21 cellular contexts compared by ENCODE assay signal in the genomic region with DNA sequence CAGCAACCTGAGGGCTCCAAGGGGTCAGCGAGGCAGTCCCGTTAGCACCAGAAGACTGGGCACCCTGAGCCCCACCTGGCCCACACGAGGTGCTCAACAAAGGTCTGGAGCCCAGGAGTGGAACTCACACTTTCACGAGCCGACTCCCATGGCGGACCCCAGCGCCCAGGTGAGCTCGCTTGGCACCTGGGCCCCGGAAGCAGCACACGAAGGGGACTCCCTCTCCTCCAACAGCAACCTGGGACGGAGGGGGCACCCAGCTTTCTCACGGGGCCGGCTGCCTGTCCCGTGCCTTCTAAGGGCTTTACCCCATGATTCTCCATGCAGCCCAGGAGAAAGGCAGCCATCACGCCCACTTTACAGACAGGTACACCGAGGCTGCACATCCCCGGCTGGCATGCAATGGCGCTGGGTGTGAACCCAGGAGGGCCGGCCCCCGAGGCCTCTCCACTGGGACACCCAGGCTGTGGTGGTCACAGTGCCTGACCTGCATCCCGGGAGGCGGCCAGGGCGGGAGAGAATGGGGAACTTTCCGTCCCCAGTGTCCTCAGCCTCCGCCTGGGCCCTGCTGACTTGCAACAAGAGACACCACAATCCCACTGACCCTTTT. TPM values are rescaled to one million over a fixed set of nuclear protein-coding genes. Genes with fewer than 3 reads are reported as not detected.
A peak's percentile ranks its signal among the peaks of the same experiment; 100 is the strongest.
DNase-seq lines count a peak whose midpoint lies in the region; ATAC-seq, FAIRE-seq and TF ChIP-seq lines count a peak whose summit lies in the region.
"Had no signal": no experiment of that assay in that cellular context is flagged by ENCODE, and none has a peak within 500 bp of the region (broad histone marks: within the 10 kb centered on the region; RNA-seq: fewer than 3 reads in every experiment).

No MANE protein-coding gene starts in this region.

- no peak overlapping the region for H2BK120ac ChIP-seq in trophoblast cell (ENCODE audit: insufficient read depth, low read length, poor library complexity)

- no peak for TF ChIP-seq CTCF in HepG2 (CRISPR knock-in tag; IDR thresholded peaks at IDR 0.05)
- TF ChIP-seq CTCF in right lobe of liver (IDR thresholded peaks at IDR 0.05): no peak
- TF ChIP-seq CTCF in esophagus muscularis mucosa (IDR thresholded peaks at IDR 0.05): no peak
- TF ChIP-seq CTCF in Peyer's patch (IDR thresholded peaks at IDR 0.05): no peak

- H3K4me2 ChIP-seq in HepG2 (ENCODE audit: low read depth, low read length): no peak overlapping the region
- no peak overlapping the region for H3K4me2 ChIP-seq in trophoblast cell (ENCODE audit: low read length)
- H3K4me2 ChIP-seq: A549 had no signal

- H3K18ac ChIP-seq in trophoblast cell (ENCODE audit: low read length): peak overlapping the region; percentile 4

- peaks cover 8% of the 10 kb centered on the region; the same call in 1 of the 2 replicates for H4K20me1 ChIP-seq in HepG2 (ENCODE audit: insufficient read depth, low read length)

- H2BK12ac ChIP-seq in trophoblast cell (ENCODE audit: low read length): no peak overlapping the region

- no peak overlapping the region for H4K8ac ChIP-seq in trophoblast cell (ENCODE audit: low read depth, low read length)

- DNase-seq in HepG2 (ENCODE audit: low spot score) (no peak), right lobe of liver (no peak), esophagus muscularis mucosa (ENCODE audit: extremely low spot score) (no peak), trophoblast cell (no peak), aorta (peak; percentile 41 to 70), Peyer's patch (no peak)
- DNase-seq: AML-193; Caco-2; CD4-positive, alpha-beta T cell; GOT3; H9 had no signal

- no peak overlapping the region for H2AK5ac ChIP-seq in trophoblast cell (ENCODE audit: low read length)

- POLR2A ChIA-PET in HepG2 (lab: Yijun Ruan, JAX): no interaction called here

- H3K4me3 ChIP-seq in HepG2 (replicated peaks in 1 of 3; ENCODE audit: insufficient read depth in 1 of 3, low read depth in 2 of 3, low read length in 3 of 3): no peak overlapping the region
- H3K4me3 ChIP-seq in right lobe of liver: no peak overlapping the region
- H3K4me3 ChIP-seq in esophagus muscularis mucosa: no peak overlapping the region
- H3K4me3 ChIP-seq in trophoblast cell (ENCODE audit: low read depth, low read length): no peak overlapping the region
- H3K4me3 ChIP-seq in aorta (ENCODE audit: low read length in 2 of 2): no peak overlapping the region
- no peak overlapping the region for H3K4me3 ChIP-seq in Peyer's patch
- H3K4me3 ChIP-seq: A549 had no signal

- no peak for TF ChIP-seq RAD21 in HepG2 (CRISPR knock-in tag; IDR thresholded peaks at IDR 0.05)

- no peak overlapping the region for H4K12ac ChIP-seq in trophoblast cell (ENCODE audit: low read depth, low read length)

- no peak for FAIRE-seq in HepG2 (lab: Jason Lieb, UNC)
- FAIRE-seq: A549, D721Med, G401.6, GM12892, GM18507 had no signal

- no peak overlapping the region for H3K23ac ChIP-seq in trophoblast cell (ENCODE audit: low read length)

- in situ Hi-C loops in HepG2 (cut with HindIII; ENCODE audit: extremely low pct_ligation_motif_present, low pct_unique_long_range_greater_than_20kb): no loop called here

- H3K27me3 ChIP-seq in HepG2 (ENCODE audit: control insufficient read depth in 1 of 2, insufficient read depth in 2 of 2, low read length in 2 of 2): no peaks in the 10 kb centered on the region; a peak in 1 of 5 replicates
- no peaks in the 10 kb centered on the region for H3K27me3 ChIP-seq in right lobe of liver
- no peaks in the 10 kb centered on the region for H3K27me3 ChIP-seq in esophagus muscularis mucosa
- H3K27me3 ChIP-seq in trophoblast cell (ENCODE audit: insufficient read depth, low read length): no peaks in the 10 kb centered on the region
- no peaks in the 10 kb centered on the region for H3K27me3 ChIP-seq in aorta (ENCODE audit: control insufficient read depth in 1 of 2, insufficient read depth in 2 of 2, low read length in 1 of 2)
- H3K27me3 ChIP-seq in Peyer's patch: no peaks in the 10 kb centered on the region

- H3K9ac ChIP-seq in HepG2 (ENCODE audit: insufficient read depth, low read depth, low read length) (no peak overlapping the region), trophoblast cell (ENCODE audit: low read length) (no peak overlapping the region)

- H3K14ac ChIP-seq in trophoblast cell (ENCODE audit: low read length): no peak overlapping the region

- no TSS peak for BruUV-seq in HepG2 (replicated peaks; lab: Mats Ljungman, UMichigan)

- TF ChIP-seq POLR2A in HepG2 (IDR thresholded peaks at IDR 0.05; ENCODE audit: insufficient read depth in 1 of 2, low read depth in 2 of 2, low read length in 2 of 2) (no peak), right lobe of liver (IDR thresholded peaks at IDR 0.05) (no peak), esophagus muscularis mucosa (IDR thresholded peaks at IDR 0.05; ENCODE audit: low read depth) (no peak), Peyer's patch (IDR thresholded peaks at IDR 0.05) (no peak)

- peaks cover 9% of the 10 kb centered on the region for H3K79me1 ChIP-seq in trophoblast cell (ENCODE audit: low read length)

- intact Hi-C loops in HepG2 (cut with micrococcal nuclease; ENCODE audit: unreplicated experiment): no loop called here
- intact Hi-C loops in right lobe of liver (cut with DNase I): no loop called here
- intact Hi-C loops in esophagus muscularis mucosa (cut with DNase I): no loop called here
- intact Hi-C loops in aorta (cut with DNase I): no loop called here

- no peaks in the 10 kb centered on the region for H3K36me3 ChIP-seq in HepG2 (replicated peaks in 1 of 2; ENCODE audit: control insufficient read depth in 1 of 2, insufficient read depth in 2 of 2, low read length in 2 of 2)
- H3K36me3 ChIP-seq in right lobe of liver: no peaks in the 10 kb centered on the region
- peaks cover 0 to 15% (median 12%) of the 10 kb centered on the region in 4 donors for H3K36me3 ChIP-seq in esophagus muscularis mucosa
- H3K36me3 ChIP-seq in trophoblast cell (ENCODE audit: control insufficient read depth in 1 of 2, insufficient read depth in 2 of 2, low read length in 2 of 2): peaks cover 6 to 12% of the 10 kb centered on the region in 2 experiments
- no peaks in the 10 kb centered on the region for H3K36me3 ChIP-seq in aorta (ENCODE audit: control insufficient read depth in 1 of 2, insufficient read depth in 2 of 2, low read length in 1 of 2)
- H3K36me3 ChIP-seq in Peyer's patch: no peaks in the 10 kb centered on the region

- no peaks in the 10 kb centered on the region for H3K9me3 ChIP-seq in HepG2 (ENCODE audit: low read length)
- H3K9me3 ChIP-seq in right lobe of liver: no peaks in the 10 kb centered on the region
- no peaks in the 10 kb centered on the region for H3K9me3 ChIP-seq in esophagus muscularis mucosa
- H3K9me3 ChIP-seq in trophoblast cell (ENCODE audit: insufficient read depth, low read depth, low read length): peaks cover 6% of the 10 kb centered on the region
- no peaks in the 10 kb centered on the region for H3K9me3 ChIP-seq in aorta (ENCODE audit: control insufficient read depth, low read length)
- no peaks in the 10 kb centered on the region for H3K9me3 ChIP-seq in Peyer's patch
- H3K9me3 ChIP-seq: A549, Caco-2 had no signal

- ATAC-seq in HepG2 (no peak), right lobe of liver (no peak), aorta (ENCODE audit: low FRiP score) (no peak), HG02885 (IDR thresholded peaks at IDR 0.05; ENCODE audit: poor library complexity, unreplicated experiment) (no peak), GM21515 (IDR thresholded peaks at IDR 0.05; ENCODE audit: unreplicated experiment) (no peak)
- ATAC-seq: A549 had no signal

- TF ChIP-seq EP300 in HepG2 (IDR thresholded peaks at IDR 0.05; ENCODE audit: low read depth in 2 of 2, low read length in 2 of 2) (no peak), HepG2 (CRISPR knock-in tag; IDR thresholded peaks at IDR 0.05; ENCODE audit: borderline replicate concordance) (no peak), esophagus muscularis mucosa (IDR thresholded peaks at IDR 0.05) (no peak)

- WGBS in HepG2 (ENCODE audit: low lambda C conversion rate): 92% methylated on average over 12 of the region's 25 CpGs
- WGBS in right lobe of liver (ENCODE audit: insufficient coverage, low coverage, low lambda C conversion rate, missing lambda C conversion rate): 88% methylated on average over 8 of the region's 25 CpGs
- 91% methylated on average over 8 of the region's 25 CpGs for WGBS in esophagus muscularis mucosa
- WGBS in trophoblast cell (ENCODE audit: extremely low coverage, insufficient coverage, insufficient read length): no CpG with 5 or more reads among the region's 25 CpGs
- 92 to 93% methylated on average over 21 to 25 of the region's 25 CpGs for WGBS in aorta, 2 donors

- no peak overlapping the region for H4K91ac ChIP-seq in trophoblast cell (ENCODE audit: low read depth, low read length)

- H3K4me1 ChIP-seq in HepG2 (ENCODE audit: insufficient read depth, low read length) (peaks cover 19% of the 10 kb centered on the region), right lobe of liver (no peaks in the 10 kb centered on the region), esophagus muscularis mucosa (peaks cover 26 to 81% (median 72%) of the 10 kb centered on the region in 4 donors), trophoblast cell (ENCODE audit: control insufficient read depth in 1 of 2, insufficient read depth in 2 of 2, low read length in 2 of 2) (peaks cover 7 to 9% of the 10 kb centered on the region in 2 experiments), aorta (ENCODE audit: control insufficient read depth in 1 of 2, insufficient read depth in 2 of 2, low read length in 2 of 2) (no peaks in the 10 kb centered on the region), Peyer's patch (peaks cover 0 to 22% (median 10%) of the 10 kb centered on the region in 4 donors)
- H3K4me1 ChIP-seq: A549, Caco-2 had no signal

- H3K79me2 ChIP-seq in HepG2 (ENCODE audit: insufficient read depth, low read length): peaks cover 26% of the 10 kb centered on the region
- peaks cover 17% of the 10 kb centered on the region for H3K79me2 ChIP-seq in trophoblast cell (ENCODE audit: control insufficient read depth, insufficient read depth, low read length, poor library complexity)

- no peak overlapping the region for H3K27ac ChIP-seq in HepG2 (ENCODE audit: extremely low read length, insufficient read depth, low read length)
- no peak overlapping the region for H3K27ac ChIP-seq in right lobe of liver
- H3K27ac ChIP-seq in esophagus muscularis mucosa (replicated peaks in 1 of 4): peak overlapping the region; percentile 93 to 99 (median 96)
- no peak overlapping the region for H3K27ac ChIP-seq in trophoblast cell (ENCODE audit: low read depth, low read length)
- H3K27ac ChIP-seq in aorta (ENCODE audit: low read depth in 1 of 2, low read length in 2 of 2): no peak overlapping the region
- no peak overlapping the region for H3K27ac ChIP-seq in Peyer's patch
- H3K27ac ChIP-seq: 22Rv1, A549, C4-2B had no signal

- CTCF ChIA-PET in HepG2 (lab: Yijun Ruan, JAX; ENCODE audit: low intra/inter-chr PET ratio, low total read pairs): no interaction called here

- no peak overlapping the region for H2BK5ac ChIP-seq in trophoblast cell (ENCODE audit: low read depth, low read length, poor library complexity)

- H2AFZ ChIP-seq in HepG2 (ENCODE audit: low read length) (no peak overlapping the region), trophoblast cell (ENCODE audit: insufficient read depth, low read length, poor library complexity) (no peak overlapping the region)

- H3K4ac ChIP-seq in trophoblast cell (ENCODE audit: low read depth, low read length): no peak overlapping the region

RNA-seq across cellular contexts. Expression of gene PIP5K1C, which starts 5.0 kb away (rescaled TPM):
- 4.3 and 5.2 TPM in 2 replicates for total RNA-seq in HepG2 (2016; rRNA removed; fragmentation: Illumina TruSeq; extraction: Trizol)
- total RNA-seq in HepG2 (2016; cell fraction: cytosol; rRNA removed; fragmentation: Illumina TruSeq; extraction: Trizol; ENCODE audit: low read depth): 7.1 TPM in 2 replicates
- 3.5 and 4.4 TPM in 2 replicates for total RNA-seq in HepG2 (2016; cell fraction: insoluble cytoplasmic fraction; rRNA removed; fragmentation: Illumina TruSeq; extraction: Trizol)
- total RNA-seq in HepG2 (2016; cell fraction: membrane; rRNA removed; fragmentation: Illumina TruSeq; extraction: Trizol): 6.2 and 6.4 TPM in 2 replicates
- 3.7 and 4.3 TPM in 2 replicates for total RNA-seq in HepG2 (2016; cell fraction: nucleus; rRNA removed; fragmentation: Illumina TruSeq; extraction: Trizol)
- 3.6 and 4.8 TPM in 2 replicates for polyA plus RNA-seq in HepG2 (2011; rRNA removed)
- 1.9 and 2.3 TPM in 2 replicates for polyA plus RNA-seq in HepG2 (2011; cell fraction: cytosol; rRNA removed)
- 11.5 and 14.0 TPM in 2 replicates for polyA plus RNA-seq in HepG2 (2011; cell fraction: nucleus; rRNA removed)
- polyA plus RNA-seq in HepG2 (2012): 6.4 and 8.6 TPM in 2 replicates
- polyA plus RNA-seq in HepG2 (2016; cell fraction: cytosol; fragmentation: Illumina TruSeq; extraction: Trizol; ENCODE audit: low read depth): 0.99 and 1.0 TPM in 2 replicates
- 6.8 and 10.5 TPM in 2 replicates for polyA plus RNA-seq in HepG2 (2016; cell fraction: insoluble cytoplasmic fraction; fragmentation: Illumina TruSeq; extraction: Trizol; ENCODE audit: low read depth)
- 4.0 and 4.6 TPM in 2 replicates for polyA plus RNA-seq in HepG2 (2016; cell fraction: membrane; fragmentation: Illumina TruSeq; extraction: Trizol; ENCODE audit: low read depth)
- polyA plus RNA-seq in HepG2 (2016; cell fraction: nucleus; fragmentation: Illumina TruSeq; extraction: Trizol; ENCODE audit: insufficient read depth, low read depth): 16.9 and 17.1 TPM in 2 replicates
- 21.9 and 27.3 TPM in 2 replicates for polyA minus RNA-seq in HepG2 (2011; rRNA and poly(A)+ RNA removed; ENCODE audit: low replicate concordance)
- polyA minus RNA-seq in HepG2 (2011; cell fraction: cytosol; rRNA and poly(A)+ RNA removed): 6.3 and 12.3 TPM in 2 replicates
- polyA minus RNA-seq in HepG2 (2011; cell fraction: nucleus; rRNA and poly(A)+ RNA removed): 5.9 and 6.3 TPM in 2 replicates
- 1 to 10 TPM; 5.3 to 9.8 (median 7.6) TPM for total RNA-seq in right lobe of liver
- 100 to 1,000 TPM in 2 of 4 donors, 10 to 100 TPM in 2; 73.2 to 180 (median 99.9) TPM for total RNA-seq in esophagus muscularis mucosa
- 36.1 and 36.6 TPM in 2 replicates for polyA plus RNA-seq in trophoblast cell (2013)
- total RNA-seq in aorta: 10 to 100 TPM; 78.7 to 83.3 TPM
- 10 to 100 TPM; 25.2 to 26.8 TPM for polyA plus RNA-seq in aorta
- 10 to 100 TPM; 22.6 to 27.2 (median 26.1) TPM for total RNA-seq in Peyer's patch

RNA-seq across cellular contexts. Expression of gene TJP3, which starts 13.0 kb away (rescaled TPM):
- 20.6 and 21.5 TPM in 2 replicates for total RNA-seq in HepG2 (2016; rRNA removed; fragmentation: Illumina TruSeq; extraction: Trizol)
- total RNA-seq in HepG2 (2016; cell fraction: cytosol; rRNA removed; fragmentation: Illumina TruSeq; extraction: Trizol; ENCODE audit: low read depth): 4.8 and 6.1 TPM in 2 replicates
- total RNA-seq in HepG2 (2016; cell fraction: insoluble cytoplasmic fraction; rRNA removed; fragmentation: Illumina TruSeq; extraction: Trizol): 12.8 and 26.0 TPM in 2 replicates
- 6.5 and 7.3 TPM in 2 replicates for total RNA-seq in HepG2 (2016; cell fraction: membrane; rRNA removed; fragmentation: Illumina TruSeq; extraction: Trizol)
- 21.9 and 26.6 TPM in 2 replicates for total RNA-seq in HepG2 (2016; cell fraction: nucleus; rRNA removed; fragmentation: Illumina TruSeq; extraction: Trizol)
- polyA plus RNA-seq in HepG2 (2011; rRNA removed): 2.3 and 3.3 TPM in 2 replicates
- polyA plus RNA-seq in HepG2 (2011; cell fraction: cytosol; rRNA removed): 0.60 and 0.95 TPM in 2 replicates
- 7.0 and 7.9 TPM in 2 replicates for polyA plus RNA-seq in HepG2 (2011; cell fraction: nucleus; rRNA removed)
- polyA plus RNA-seq in HepG2 (2012): 5.3 and 9.8 TPM in 2 replicates
- 1.8 and 2.4 TPM in 2 replicates for polyA plus RNA-seq in HepG2 (2016; cell fraction: cytosol; fragmentation: Illumina TruSeq; extraction: Trizol; ENCODE audit: low read depth)
- 14.4 and 15.0 TPM in 2 replicates for polyA plus RNA-seq in HepG2 (2016; cell fraction: insoluble cytoplasmic fraction; fragmentation: Illumina TruSeq; extraction: Trizol; ENCODE audit: low read depth)
- polyA plus RNA-seq in HepG2 (2016; cell fraction: membrane; fragmentation: Illumina TruSeq; extraction: Trizol; ENCODE audit: low read depth): 3.0 and 3.4 TPM in 2 replicates
- 30.0 and 33.5 TPM in 2 replicates for polyA plus RNA-seq in HepG2 (2016; cell fraction: nucleus; fragmentation: Illumina TruSeq; extraction: Trizol; ENCODE audit: insufficient read depth, low read depth)
- 4.2 and 4.7 TPM in 2 replicates for polyA minus RNA-seq in HepG2 (2011; rRNA and poly(A)+ RNA removed; ENCODE audit: low replicate concordance)
- polyA minus RNA-seq in HepG2 (2011; cell fraction: cytosol; rRNA and poly(A)+ RNA removed): 4.5 and 6.3 TPM in 2 replicates
- 3.5 and 6.6 TPM in 2 replicates for polyA minus RNA-seq in HepG2 (2011; cell fraction: nucleus; rRNA and poly(A)+ RNA removed)
- total RNA-seq in right lobe of liver: 10 to 100 TPM in 5 of 6 experiments, 1 to 10 TPM in 1; 7.9 to 27.0 (median 16.5) TPM
- 1 to 10 TPM in 1 of 4 donors, under 1 TPM in 2, not detected in 1; 0.06 to 4.2 (median 0.17) TPM for total RNA-seq in esophagus muscularis mucosa
- polyA plus RNA-seq in trophoblast cell (2013): 117 and 137 TPM in 2 replicates
- under 1 TPM; 0.26 to 0.60 TPM for total RNA-seq in aorta
- 10 to 100 TPM in 1 of 2 donors, under 1 TPM in 1; 0.84 to 29.2 TPM for polyA plus RNA-seq in aorta
- 100 to 1,000 TPM in 3 of 4 donors, 10 to 100 TPM in 1; 93.3 to 364 (median 286) TPM for total RNA-seq in Peyer's patch
- polyA plus RNA-seq: BJ had no signal

Comparison
In these comparisons a context has a peak if more than half of its experiments do, and no peak if none do; other contexts are left out.
1. DNase-seq: peak in aorta (2 of 2); none in HepG2 (single experiment), right lobe of liver (0 of 3), esophagus muscularis mucosa (single experiment), trophoblast cell (0 of 2) and Peyer's patch (0 of 3).
2. H3K27ac ChIP-seq: peak in esophagus muscularis mucosa (4 of 4); none in HepG2 (single experiment), right lobe of liver (0 of 3), trophoblast cell (single experiment), aorta (0 of 2) and Peyer's patch (0 of 4).